ENCODE assay signal across 8 cellular contexts in the genomic region with DNA sequence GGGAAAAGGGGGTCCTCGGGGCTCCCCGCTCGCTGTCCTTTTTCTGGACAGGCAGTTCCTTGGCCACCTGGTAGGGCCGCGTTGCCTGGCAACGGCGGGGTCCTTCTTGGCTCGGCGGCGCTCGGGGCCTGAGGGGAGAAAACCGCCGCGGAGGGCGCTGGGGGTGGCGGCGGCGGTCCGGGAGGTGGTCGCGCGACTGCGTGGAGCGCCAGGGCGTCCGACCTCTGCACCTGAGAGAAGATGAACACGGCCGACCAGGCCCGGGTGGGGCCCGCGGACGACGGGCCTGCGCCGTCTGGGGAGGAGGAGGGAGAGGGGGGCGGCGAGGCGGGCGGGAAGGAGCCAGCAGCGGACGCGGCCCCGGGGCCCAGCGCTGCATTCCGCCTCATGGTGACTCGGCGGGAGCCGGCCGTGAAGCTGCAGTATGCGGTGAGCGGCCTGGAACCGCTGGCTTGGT.
DNase-seq lines count a peak whose midpoint lies in the region; ATAC-seq lines count a peak whose summit lies in the region.

A gene with protein sequence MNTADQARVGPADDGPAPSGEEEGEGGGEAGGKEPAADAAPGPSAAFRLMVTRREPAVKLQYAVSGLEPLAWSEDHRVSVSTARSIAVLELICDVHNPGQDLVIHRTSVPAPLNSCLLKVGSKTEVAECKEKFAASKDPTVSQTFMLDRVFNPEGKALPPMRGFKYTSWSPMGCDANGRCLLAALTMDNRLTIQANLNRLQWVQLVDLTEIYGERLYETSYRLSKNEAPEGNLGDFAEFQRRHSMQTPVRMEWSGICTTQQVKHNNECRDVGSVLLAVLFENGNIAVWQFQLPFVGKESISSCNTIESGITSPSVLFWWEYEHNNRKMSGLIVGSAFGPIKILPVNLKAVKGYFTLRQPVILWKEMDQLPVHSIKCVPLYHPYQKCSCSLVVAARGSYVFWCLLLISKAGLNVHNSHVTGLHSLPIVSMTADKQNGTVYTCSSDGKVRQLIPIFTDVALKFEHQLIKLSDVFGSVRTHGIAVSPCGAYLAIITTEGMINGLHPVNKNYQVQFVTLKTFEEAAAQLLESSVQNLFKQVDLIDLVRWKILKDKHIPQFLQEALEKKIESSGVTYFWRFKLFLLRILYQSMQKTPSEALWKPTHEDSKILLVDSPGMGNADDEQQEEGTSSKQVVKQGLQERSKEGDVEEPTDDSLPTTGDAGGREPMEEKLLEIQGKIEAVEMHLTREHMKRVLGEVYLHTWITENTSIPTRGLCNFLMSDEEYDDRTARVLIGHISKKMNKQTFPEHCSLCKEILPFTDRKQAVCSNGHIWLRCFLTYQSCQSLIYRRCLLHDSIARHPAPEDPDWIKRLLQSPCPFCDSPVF (plus strand): TSS at position 106 of the 457 bp plus-strand sequence. CDS start 135 bp downstream, at position 241.

- peaks cover 27% of the 10 kb centered on the region for H3K4me1 ChIP-seq in mucosa of stomach (ENCODE audit: control insufficient read depth, insufficient read depth, low read length)

- peak; percentile 71 for ATAC-seq in HG03432 (IDR thresholded peaks at IDR 0.05; ENCODE audit: unreplicated experiment)

- DNase-seq in Ammon's horn (ENCODE audit: low spot score), result peak; percentile 83
- peak; percentile 74 for DNase-seq in GM19238 (ENCODE audit: insufficient read length, low spot score)
- peak; percentile 64 for DNase-seq in NK-92 treated with Interleukin-12 subunit alpha and Interleukin-12 subunit beta, amount 100 ng/mL, for 24 hours (lab: John Stamatoyannopoulos, UW)
- peak; percentile 95 for DNase-seq in activated CD8-positive, alpha-beta memory T cell treated with anti-CD3 and anti-CD28 coated beads, Interleukin-2, amount 50 U/mL, for 48 hours
- no peak for DNase-seq in epithelial cell of prostate (ENCODE audit: low read depth, low spot score)
- DNase-seq in stimulated activated CD8-positive, alpha-beta memory T cell treated with anti-CD3 and anti-CD28 coated beads, Interleukin-7, amount 100 ng/mL, for 1 hour (ENCODE audit: low read depth in 2 of 2), result peak; percentile 75 to 77

- no peaks in the 10 kb centered on the region for H3K9me3 ChIP-seq in mucosa of stomach (ENCODE audit: control insufficient read depth, low read length)

- H3K27ac ChIP-seq in epithelial cell of prostate, result peak within 1 kb of the TSS; percentile 97

- no peaks in the 10 kb centered on the region for H3K27me3 ChIP-seq in mucosa of stomach (ENCODE audit: control insufficient read depth, insufficient read depth, low read length)

- no peaks in the 10 kb centered on the region for H3K36me3 ChIP-seq in mucosa of stomach (ENCODE audit: control insufficient read depth, insufficient read depth, low read length)

- peak within 1 kb of the TSS; percentile 95 for H3K4me3 ChIP-seq in mucosa of stomach (ENCODE audit: low read length)

- H3K9ac ChIP-seq in mucosa of stomach (ENCODE audit: low read length), result peak within 1 kb of the TSS; percentile 96
